26 cellular contexts compared by ENCODE assay signal in genomic region chr16:50007744-50008143, GRCh38.
"Had no signal": no experiment of that assay in that cellular context is flagged by ENCODE, and none has a peak within 500 bp of the region (broad histone marks: within the 10 kb centered on the region; RNA-seq: fewer than 3 reads in every experiment).

No MANE protein-coding gene starts in this region.

- H3K27ac ChIP-seq: epithelial cell of prostate, esophagus squamous epithelium, gastrocnemius medialis, heart right ventricle, left lung, lower lobe of right lung had no signal

- H3K27me3 ChIP-seq: gastrocnemius medialis, left lung had no signal

- FAIRE-seq: endometrium, islet of Langerhans, keratinocyte had no signal

- ATAC-seq: effector memory CD8-positive, alpha-beta T cell; esophagus mucosa; gastrocnemius medialis; heart right ventricle; left cardiac atrium; left lung; left ventricle myocardium superior; lower lobe of right lung; mucosa of descending colon; naive thymus-derived CD8-positive, alpha-beta T cell had no signal

- H3K36me3 ChIP-seq: esophagus squamous epithelium, gastrocnemius medialis, heart right ventricle, left lung, lower lobe of right lung had no signal

- H3K4me1 ChIP-seq: esophagus squamous epithelium, gastrocnemius medialis, heart right ventricle, lower lobe of right lung had no signal

- H3K9me3 ChIP-seq: gastrocnemius medialis, lower lobe of right lung, mucosa of descending colon had no signal

- H3K4me3 ChIP-seq: esophagus squamous epithelium, gastrocnemius medialis, heart right ventricle, left lung, lower lobe of right lung, mucosa of descending colon had no signal

- DNase-seq: cortex of kidney; effector CD8-positive, alpha-beta T cell; effector memory CD8-positive, alpha-beta T cell; endodermal cell; erythroblast; esophagus squamous epithelium; foreskin fibroblast; foreskin melanocyte; gastrocnemius medialis; glutamatergic neuron; head of caudate nucleus; heart right ventricle; hippocampal formation; left cardiac atrium; left lung; left ventricle myocardium superior; lower lobe of right lung; mesenchymal stem cell; mucosa of descending colon; naive B cell; naive thymus-derived CD8-positive, alpha-beta T cell had no signal
